ENCODE assay signal across 7 cellular contexts in genomic region chr11:79444923-79445322, GRCh38. TPM values are rescaled to one million over a fixed set of nuclear protein-coding genes. Genes with fewer than 3 reads are reported as not detected.
"Had no signal": no experiment of that assay in that cellular context is flagged by ENCODE, and none has a peak within 500 bp of the region (broad histone marks: within the 10 kb centered on the region; RNA-seq: fewer than 3 reads in every experiment).

No MANE protein-coding gene starts in this region.

- H2AFZ ChIP-seq: GM23248 had no signal

- H3K27ac ChIP-seq: GM23248, HL-60 had no signal

- H3K9ac ChIP-seq: GM23248 had no signal

- H3K9me3 Mint-ChIP-seq: HFFc6 had no signal

- H3K4me3 ChIP-seq: GM23248, K562 had no signal

- DNase-seq: GM23248, H9, HCEC 1CT, HFFc6, IMR-90 had no signal

- ATAC-seq: K562 had no signal

- H3K27ac Mint-ChIP-seq: H9, HFFc6 had no signal

- H3K4me3 Mint-ChIP-seq: H9, HFFc6 had no signal

RNA-seq across cellular contexts. Expression of gene TENM4, which starts 4.1 kb away (rescaled TPM):
- polyA plus RNA-seq: K562 had no signal
